Comparison of ENCODE assay signal across 11 cellular contexts in genomic region chr3:146817705-146818104, GRCh38.
DNase-seq lines count a peak whose midpoint lies in the region; ATAC-seq and TF ChIP-seq lines count a peak whose summit lies in the region.
"Had no signal": no experiment of that assay in that cellular context is flagged by ENCODE, and none has a peak within 500 bp of the region (broad histone marks: within the 10 kb centered on the region; RNA-seq: fewer than 3 reads in every experiment).

No MANE protein-coding gene starts in this region.

- CTCF ChIA-PET in MCF 10A (lab: Yijun Ruan, JAX) = no interaction called here

- H3K27me3 ChIP-seq in breast epithelium = no peaks in the 10 kb centered on the region
- no peaks in the 10 kb centered on the region for H3K27me3 ChIP-seq in endodermal cell (ENCODE audit: control insufficient read depth, insufficient read depth, low read length, poor library complexity, severe bottlenecking)
- H3K27me3 ChIP-seq in smooth muscle cell (ENCODE audit: low read depth) = no peaks in the 10 kb centered on the region

- H3K36me3 ChIP-seq in breast epithelium = no peaks in the 10 kb centered on the region
- H3K36me3 ChIP-seq in endodermal cell (ENCODE audit: control insufficient read depth, insufficient read depth, low read length) = no peaks in the 10 kb centered on the region
- no peaks in the 10 kb centered on the region for H3K36me3 ChIP-seq in smooth muscle cell (ENCODE audit: low read depth)

- no peaks in the 10 kb centered on the region for H3K9me3 Mint-ChIP-seq in MCF 10A (ENCODE audit: unreplicated experiment)
- no peaks in the 10 kb centered on the region for H3K9me3 Mint-ChIP-seq in endodermal cell
- no peaks in the 10 kb centered on the region for H3K9me3 Mint-ChIP-seq in activated naive CD4-positive, alpha-beta T cell treated with anti-CD3 and anti-CD28 coated beads, Interleukin-2, amount 50 U/mL, for 72 hours
- H3K9me3 Mint-ChIP-seq: CD14-positive monocyte, memory B cell had no signal

- TF ChIP-seq CTCF in MCF 10A (IDR thresholded peaks at IDR 0.05; ENCODE audit: unreplicated experiment) = peak; percentile 31
- no peak for TF ChIP-seq CTCF in breast epithelium (IDR thresholded peaks at IDR 0.05)
- peak; percentile 65 for TF ChIP-seq CTCF in endodermal cell (conservative IDR thresholded peaks at IDR 0.05)
- TF ChIP-seq CTCF in smooth muscle cell (IDR thresholded peaks at IDR 0.05; ENCODE audit: borderline replicate concordance, insufficient read depth, poor library complexity, severe bottlenecking) = peak; percentile 50

- H3K9me3 ChIP-seq in breast epithelium = no peaks in the 10 kb centered on the region
- no peaks in the 10 kb centered on the region for H3K9me3 ChIP-seq in endodermal cell (ENCODE audit: control insufficient read depth, low read length)
- no peaks in the 10 kb centered on the region for H3K9me3 ChIP-seq in smooth muscle cell (replicated peaks; ENCODE audit: low read depth)

- H3K4me1 Mint-ChIP-seq in MCF 10A (ENCODE audit: insufficient read depth, unreplicated experiment) (no peaks in the 10 kb centered on the region), endodermal cell (peaks cover 14% of the 10 kb centered on the region)
- H3K4me1 Mint-ChIP-seq: CD14-positive monocyte, memory B cell had no signal

- POLR2A ChIA-PET in MCF 10A (lab: Yijun Ruan, JAX) = no interaction called here

- no peak for TF ChIP-seq POLR2A in breast epithelium (IDR thresholded peaks at IDR 0.05)

- no peaks in the 10 kb centered on the region for H3F3A ChIP-seq in smooth muscle cell (ENCODE audit: low read depth)

- H3K27me3 Mint-ChIP-seq in MCF 10A (ENCODE audit: insufficient read depth, unreplicated experiment) (peaks cover 95% of the 10 kb centered on the region), endodermal cell (ENCODE audit: insufficient read depth) (no peaks in the 10 kb centered on the region)
- H3K27me3 Mint-ChIP-seq: memory B cell had no signal

- no peaks in the 10 kb centered on the region for H3K79me2 ChIP-seq in smooth muscle cell (ENCODE audit: low read depth)

- H3K4me3 ChIP-seq in breast epithelium (no peak overlapping the region), endodermal cell (ENCODE audit: low read length) (no peak overlapping the region), smooth muscle cell (no peak overlapping the region)

- H3K27ac Mint-ChIP-seq in MCF 10A (ENCODE audit: low read depth, unreplicated experiment) (no peak overlapping the region), endodermal cell (no peak overlapping the region)
- H3K27ac Mint-ChIP-seq in activated naive CD4-positive, alpha-beta T cell treated with anti-CD3 and anti-CD28 coated beads, Interleukin-2, amount 50 U/mL, for 72 hours = no peak overlapping the region
- H3K27ac Mint-ChIP-seq: CD14-positive monocyte, memory B cell had no signal

- WGBS in endodermal cell (ENCODE audit: insufficient coverage in 1 of 2, insufficient read length in 1 of 2), 2 experiments = 68 to 80% methylated on average over 1 to 2 of the region's 2 CpGs
- WGBS in smooth muscle cell (ENCODE audit: low lambda C conversion rate) = 67% methylated on average over 2 of the region's 2 CpGs

- no peaks in the 10 kb centered on the region for H3K4me1 ChIP-seq in breast epithelium
- H3K4me1 ChIP-seq in endodermal cell (ENCODE audit: control insufficient read depth, insufficient read depth, low read length) = peaks cover 4% of the 10 kb centered on the region
- peaks cover 9% of the 10 kb centered on the region for H3K4me1 ChIP-seq in smooth muscle cell (ENCODE audit: low read depth)

- no peak overlapping the region for H2AFZ ChIP-seq in smooth muscle cell (ENCODE audit: low read depth)

- DNase-seq in MCF 10A (ENCODE audit: unreplicated experiment) (peak; percentile 15), breast epithelium (ENCODE audit: low spot score in 2 of 2) (no peak), NCI-H69 (lab: John Stamatoyannopoulos, UW) (peak; percentile 1), endodermal cell (no peak), smooth muscle cell (lab: John Stamatoyannopoulos, UW; ENCODE audit: unreplicated experiment) (no peak)
- no peak for DNase-seq in activated naive CD4-positive, alpha-beta T cell treated with anti-CD3 and anti-CD28 coated beads, Interleukin-2, amount 50 U/mL, for 72 hours (ENCODE audit: low spot score in 2 of 2)
- DNase-seq: activated gamma-delta T cell treated with Interleukin-2 at 50 U/mL for 16 hours had no signal

- no peak overlapping the region for H3K4me2 ChIP-seq in smooth muscle cell

- H4K20me1 ChIP-seq in smooth muscle cell (ENCODE audit: low read depth) = no peaks in the 10 kb centered on the region

- intact Hi-C loops in MCF 10A (cut with micrococcal nuclease) (loop anchor here (1.0 to 10.0 kb wide), 3 partner anchors 375 to 1260 kb away; no protein-coding TSS in a partner anchor), breast epithelium (cut with DNase I; ENCODE audit: low total_unique reads) (no loop called here)

- no peak overlapping the region for H3K4me3 Mint-ChIP-seq in MCF 10A (ENCODE audit: unreplicated experiment)
- H3K4me3 Mint-ChIP-seq in endodermal cell = no peak overlapping the region
- H3K4me3 Mint-ChIP-seq: CD14-positive monocyte, memory B cell had no signal

- H3K36me3 Mint-ChIP-seq in MCF 10A (ENCODE audit: insufficient read depth, unreplicated experiment) (no peaks in the 10 kb centered on the region), endodermal cell (ENCODE audit: low read depth) (no peaks in the 10 kb centered on the region)
- no peaks in the 10 kb centered on the region for H3K36me3 Mint-ChIP-seq in activated naive CD4-positive, alpha-beta T cell treated with anti-CD3 and anti-CD28 coated beads, Interleukin-2, amount 50 U/mL, for 72 hours
- H3K36me3 Mint-ChIP-seq: CD14-positive monocyte, memory B cell had no signal

- ATAC-seq in GM18519 (IDR thresholded peaks at IDR 0.05; ENCODE audit: low FRiP score, unreplicated experiment) (no peak), GM21528 (IDR thresholded peaks at IDR 0.05; ENCODE audit: low FRiP score, unreplicated experiment) (no peak)
- no peak for ATAC-seq in activated naive CD4-positive, alpha-beta T cell treated with anti-CD3 and anti-CD28 coated beads, Interleukin-2, amount 50 U/mL, for 72 hours

- no peak overlapping the region for H3K27ac ChIP-seq in breast epithelium
- H3K27ac ChIP-seq in endodermal cell (ENCODE audit: low read depth, low read length) = no peak overlapping the region
- no peak overlapping the region for H3K27ac ChIP-seq in smooth muscle cell (ENCODE audit: low read depth)

- H3K9ac ChIP-seq in endodermal cell (ENCODE audit: extremely low read depth, low read length, poor library complexity, severe bottlenecking) = no peak overlapping the region
- H3K9ac ChIP-seq in smooth muscle cell (ENCODE audit: low read depth) = no peak overlapping the region

- no TSS peak for BruUV-seq in MCF 10A (replicated peaks; lab: Mats Ljungman, UMichigan)

Comparison
In these comparisons a context has a peak if more than half of its experiments do, and no peak if none do; other contexts are left out.
1. DNase-seq: peak in MCF 10A (single experiment) and NCI-H69 (single experiment); none in breast epithelium (0 of 2), endodermal cell (single experiment), smooth muscle cell (single experiment) and activated naive CD4-positive, alpha-beta T cell treated with anti-CD3 and anti-CD28 coated beads, Interleukin-2, amount 50 U/mL, for 72 hours (0 of 2).
2. CTCF ChIP-seq: peak in MCF 10A (single experiment), endodermal cell (single experiment) and smooth muscle cell (single experiment); none in breast epithelium (0 of 3).